ENCODE assay signal across 1 cellular context in genomic region chr15:59138243-59138642, GRCh38.
TF ChIP-seq lines count a peak whose summit lies in the region.

No MANE protein-coding gene starts in this region.

TF ChIP-seq in A549, 52 proteins besides CTCF, POLR2A, EP300 and RAD21 (continued from another document):
- no peak for TF ChIP-seq BCL3 (IDR thresholded peaks at IDR 0.05)
